ENCODE assay signal across 17 cellular contexts in the genomic region with DNA sequence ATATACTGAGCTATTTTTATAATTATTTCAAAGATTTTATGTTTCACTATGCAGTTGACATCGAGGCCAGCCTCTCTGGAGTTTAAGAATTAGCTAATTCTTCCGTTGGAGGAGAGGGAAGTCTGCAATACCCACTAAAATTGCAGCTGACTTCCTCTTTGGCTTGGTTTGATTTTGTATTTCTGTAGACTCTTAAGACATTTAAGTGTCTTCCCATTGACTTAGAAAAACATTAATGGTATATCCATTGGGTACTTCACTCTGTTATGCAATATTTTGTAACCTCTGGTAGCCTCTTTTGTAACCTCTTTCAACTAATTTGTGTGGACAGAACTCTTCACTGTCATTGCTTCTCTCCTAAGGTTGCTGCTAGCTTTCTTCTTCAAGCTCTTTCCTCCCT. TPM values are rescaled to one million over a fixed set of nuclear protein-coding genes. Genes with fewer than 3 reads are reported as not detected.
DNase-seq lines count a peak whose midpoint lies in the region; ATAC-seq and TF ChIP-seq lines count a peak whose summit lies in the region.
"Had no signal": no experiment of that assay in that cellular context is flagged by ENCODE, and none has a peak within 500 bp of the region (broad histone marks: within the 10 kb centered on the region; RNA-seq: fewer than 3 reads in every experiment).

No MANE protein-coding gene starts in this region.

- H4K20me1 ChIP-seq in hepatocyte (ENCODE audit: insufficient read depth, poor library complexity, severe bottlenecking): no peaks in the 10 kb centered on the region

- no peak overlapping the region for H3K4me3 ChIP-seq in right atrium auricular region
- no peak overlapping the region for H3K4me3 ChIP-seq in RWPE2 (ENCODE audit: severe bottlenecking)
- H3K4me3 ChIP-seq in left lung: no peak overlapping the region
- H3K4me3 ChIP-seq in upper lobe of left lung: no peak overlapping the region
- no peak overlapping the region for H3K4me3 ChIP-seq in hepatocyte
- no peak overlapping the region for H3K4me3 ChIP-seq in A673 (ENCODE audit: low read depth, low read length, poor library complexity, severe bottlenecking)

- 19 to 24% methylated on average over 2 of the region's 2 CpGs for WGBS in upper lobe of left lung, 2 donors
- 79% methylated on average over 2 of the region's 2 CpGs for WGBS in hepatocyte (ENCODE audit: low lambda C conversion rate, missing lambda C conversion rate)

- no peaks in the 10 kb centered on the region for H3K4me1 ChIP-seq in right atrium auricular region
- peaks cover 38% of the 10 kb centered on the region for H3K4me1 ChIP-seq in RWPE2 (ENCODE audit: insufficient read depth, poor library complexity, severe bottlenecking)
- H3K4me1 ChIP-seq in left lung: peaks cover 7 to 66% of the 10 kb centered on the region in 2 donors
- H3K4me1 ChIP-seq in upper lobe of left lung: peaks cover 3 to 29% (median 24%) of the 10 kb centered on the region in 4 donors
- H3K4me1 ChIP-seq in hepatocyte (ENCODE audit: insufficient read depth): peaks cover 11% of the 10 kb centered on the region
- peaks cover 23% of the 10 kb centered on the region for H3K4me1 ChIP-seq in A673 (ENCODE audit: insufficient read depth, low read length, poor library complexity, severe bottlenecking)

- TF ChIP-seq EP300 in upper lobe of left lung (IDR thresholded peaks at IDR 0.05): no peak

- no TSS peak for BruUV-seq in A673 (replicated peaks; lab: Mats Ljungman, UMichigan)

- TF ChIP-seq CTCF in right atrium auricular region (IDR thresholded peaks at IDR 0.05): no peak
- TF ChIP-seq CTCF in RWPE2 (IDR thresholded peaks at IDR 0.05; ENCODE audit: poor library complexity, severe bottlenecking): no peak
- TF ChIP-seq CTCF in left lung (IDR thresholded peaks at IDR 0.05): no peak
- no peak for TF ChIP-seq CTCF in upper lobe of left lung (IDR thresholded peaks at IDR 0.05)
- no peak for TF ChIP-seq CTCF in hepatocyte (IDR thresholded peaks at IDR 0.05; ENCODE audit: poor library complexity)
- TF ChIP-seq CTCF in A673 (conservative IDR thresholded peaks at IDR 0.05; ENCODE audit: low read depth, low read length): no peak

- POLR2A ChIA-PET in A673 (lab: Charles Lee; ENCODE audit: low non-redundant PET): no interaction called here

- no peak overlapping the region for H2AFZ ChIP-seq in hepatocyte

- H3K36me3 ChIP-seq in right atrium auricular region (no peaks in the 10 kb centered on the region), RWPE2 (ENCODE audit: low read depth) (no peaks in the 10 kb centered on the region), left lung (no peaks in the 10 kb centered on the region), upper lobe of left lung (no peaks in the 10 kb centered on the region), hepatocyte (replicated peaks; ENCODE audit: insufficient read depth, low read depth) (no peaks in the 10 kb centered on the region), A673 (ENCODE audit: insufficient read depth, low read length, poor library complexity, severe bottlenecking) (no peaks in the 10 kb centered on the region)

- no peaks in the 10 kb centered on the region for H3K79me2 ChIP-seq in hepatocyte

- no peak for TF ChIP-seq POLR2A in upper lobe of left lung (IDR thresholded peaks at IDR 0.05)

- no peaks in the 10 kb centered on the region for H3K9me3 ChIP-seq in right atrium auricular region
- H3K9me3 ChIP-seq in RWPE2 (ENCODE audit: severe bottlenecking): no peaks in the 10 kb centered on the region
- H3K9me3 ChIP-seq in left lung: no peaks in the 10 kb centered on the region
- H3K9me3 ChIP-seq in upper lobe of left lung: no peaks in the 10 kb centered on the region
- H3K9me3 ChIP-seq in hepatocyte (ENCODE audit: low read depth): no peaks in the 10 kb centered on the region
- H3K9me3 ChIP-seq in A673 (ENCODE audit: low read depth, low read length, poor library complexity, severe bottlenecking): no peaks in the 10 kb centered on the region

- H3K27ac ChIP-seq in right atrium auricular region: no peak overlapping the region
- H3K27ac ChIP-seq in RWPE2 (ENCODE audit: poor library complexity, severe bottlenecking): peak overlapping the region; percentile 60
- H3K27ac ChIP-seq in left lung: peak overlapping the region in 1 of 2 donors; percentile 83
- H3K27ac ChIP-seq in upper lobe of left lung: peak overlapping the region in 3 of 4 donors; percentile 27 to 71 (median 62)
- H3K27ac ChIP-seq in hepatocyte: no peak overlapping the region
- no peak overlapping the region for H3K27ac ChIP-seq in A673 (ENCODE audit: low read depth, low read length, poor library complexity, severe bottlenecking)

- DNase-seq in Right ventricle myocardium inferior (ENCODE audit: missing footprints) (no peak), right atrium auricular region (ENCODE audit: low spot score) (no peak), RWPE2 (ENCODE audit: low spot score) (no peak), left lung (no peak), upper lobe of left lung (no peak), hepatocyte (ENCODE audit: low spot score) (no peak), D341Med (ENCODE audit: low spot score) (no peak), A673 (ENCODE audit: low spot score) (no peak)
- DNase-seq: activated CD8-positive, alpha-beta T cell treated with anti-CD3 and anti-CD28 coated beads, Interleukin-2, amount 10 ng/mL, durations not matched to agents 7 days and 5 days; activated T-cell treated with anti-CD3 and anti-CD28 coated beads, Interleukin-2, amount 50 U/mL, for 48 hours; erythroblast; H7; stimulated activated CD4-positive, alpha-beta T cell treated with anti-CD3 and anti-CD28 coated beads, Interleukin-15, amount 100 ng/mL, for 24 hours; stimulated activated naive B cell treated with anti-CD40 and anti-IgM and Interleukin-4, amounts not matched to agents 10 μg/mL and 1 μg/mL and 100 μg/mL, for 72 hours had no signal

- ATAC-seq in Right ventricle myocardium inferior (peak; percentile 52), RWPE2 (ENCODE audit: low read depth) (no peak), left lung (peak; percentile 38), upper lobe of left lung (ENCODE audit: low FRiP score in 2 of 2) (peak in 1 of 2 donors; percentile 64)
- ATAC-seq: activated CD8-positive, alpha-beta T cell treated with anti-CD3 and anti-CD28 coated beads, Interleukin-2, amount 10 ng/mL, durations not matched to agents 7 days and 5 days; stimulated activated naive B cell treated with anti-CD40 and anti-IgM and Interleukin-4, amounts not matched to agents 10 μg/mL and 1 μg/mL and 100 μg/mL, for 72 hours had no signal

- H3K27me3 ChIP-seq in right atrium auricular region: no peaks in the 10 kb centered on the region
- H3K27me3 ChIP-seq in RWPE2 (ENCODE audit: insufficient read depth, poor library complexity, severe bottlenecking): no peaks in the 10 kb centered on the region
- H3K27me3 ChIP-seq in left lung: no peaks in the 10 kb centered on the region
- no peaks in the 10 kb centered on the region for H3K27me3 ChIP-seq in upper lobe of left lung
- H3K27me3 ChIP-seq in hepatocyte: no peaks in the 10 kb centered on the region
- no peaks in the 10 kb centered on the region for H3K27me3 ChIP-seq in A673 (replicated peaks; ENCODE audit: insufficient read depth, low read depth, low read length, poor library complexity)

- H3K4me2 ChIP-seq in hepatocyte: no peak overlapping the region

- intact Hi-C loops in Right ventricle myocardium inferior (cut with DNase I): no loop called here
- intact Hi-C loops in left lung (cut with DNase I): no loop called here
- intact Hi-C loops in A673 (cut with micrococcal nuclease; ENCODE audit: unreplicated experiment): no loop called here

- CTCF ChIA-PET in A673 (lab: Charles Lee): no interaction called here

- no peaks in the 10 kb centered on the region for H3K9me2 ChIP-seq in hepatocyte (replicated peaks; ENCODE audit: insufficient read depth)

RNA-seq across cellular contexts. Expression of a gene that starts 1.5 kb away (rescaled TPM):
- total RNA-seq in Right ventricle myocardium inferior: not detected
- total RNA-seq in right atrium auricular region: not detected
- total RNA-seq in left lung: 1 to 10 TPM; 5.1 to 8.9 TPM
- total RNA-seq in upper lobe of left lung: 1 to 10 TPM in 2 of 6 donors, under 1 TPM in 2, not detected in 2; 0.30 to 1.9 (median 1.1) TPM
- 2.1 and 4.2 TPM in 2 replicates for total RNA-seq in hepatocyte
- 2.3 and 2.7 TPM in 2 replicates for polyA plus RNA-seq in hepatocyte
- total RNA-seq in A673 (2021): 0.52 TPM in 1 of 2 replicates, not detected in the other
- total RNA-seq: dermis microvascular lymphatic vessel endothelial cell, H7 had no signal

RNA-seq across cellular contexts. Expression of a gene that starts 26.9 kb away (rescaled TPM):
- total RNA-seq in Right ventricle myocardium inferior: 2.0 TPM
- total RNA-seq in right atrium auricular region: 10 to 100 TPM in 1 of 2 donors, 1 to 10 TPM in 1; 8.8 to 13.8 TPM
- 10 to 100 TPM in 1 of 2 donors, 1 to 10 TPM in 1; 9.9 to 11.4 TPM for total RNA-seq in left lung
- 10 to 100 TPM in 2 of 6 donors, 1 to 10 TPM in 4; 4.9 to 69.1 (median 7.0) TPM for total RNA-seq in upper lobe of left lung
- total RNA-seq in hepatocyte: 14.8 and 20.0 TPM in 2 replicates
- 4.5 and 5.2 TPM in 2 replicates for polyA plus RNA-seq in hepatocyte
- total RNA-seq in A673 (2021): 61.2 and 71.8 TPM in 2 replicates

RNA-seq across cellular contexts. Expression of a gene that starts 50.6 kb away (rescaled TPM):
- total RNA-seq in Right ventricle myocardium inferior (not detected), right atrium auricular region (under 1 TPM; 0.67 to 0.83 TPM), left lung (not detected), upper lobe of left lung (not detected), hepatocyte (not detected in 2 replicates), A673 (2021) (not detected in 2 replicates)
- polyA plus RNA-seq in hepatocyte: not detected in 2 replicates
- total RNA-seq: activated CD8-positive, alpha-beta T cell treated with anti-CD3 and anti-CD28 coated beads, Interleukin-2, amount 10 ng/mL, durations not matched to agents 7 days and 5 days; dermis microvascular lymphatic vessel endothelial cell; H7; LHCN-M2 had no signal
- polyA plus RNA-seq: neural cell had no signal

Comparison
In these comparisons a context has a peak if more than half of its experiments do, and no peak if none do; other contexts are left out.
1. H3K27ac ChIP-seq: peak in RWPE2 (single experiment) and upper lobe of left lung (3 of 4); none in right atrium auricular region (0 of 2), hepatocyte (single experiment) and A673 (single experiment).